22 cellular contexts compared by ENCODE assay signal in genomic region chr10:44337081-44337480, GRCh38.
"Had no signal": no experiment of that assay in that cellular context is flagged by ENCODE, and none has a peak within 500 bp of the region (broad histone marks: within the 10 kb centered on the region; RNA-seq: fewer than 3 reads in every experiment).

No MANE protein-coding gene starts in this region.

- H3K27me3 ChIP-seq: ascending aorta, breast epithelium, cardiac muscle cell, colonic mucosa, dorsolateral prefrontal cortex had no signal

- H3K36me3 ChIP-seq: ascending aorta, breast epithelium, cardiac muscle cell, colonic mucosa had no signal

- H3K4me3 ChIP-seq: ascending aorta, breast epithelium, cardiac muscle cell, colonic mucosa, dorsolateral prefrontal cortex had no signal

- DNase-seq: activated CD4-positive, alpha-beta T cell treated with anti-CD3 and anti-CD28 coated beads for 48 hours; activated CD4-positive, alpha-beta T cell treated with anti-CD3 and anti-CD28 coated beads, Interleukin-2, amount 50 U/mL, for 1 hour; activated CD4-positive, alpha-beta T cell treated with anti-CD3 and anti-CD28 coated beads, Interleukin-2, amount 50 U/mL, for 48 hours; activated CD8-positive, alpha-beta T cell treated with anti-CD3 and anti-CD28 coated beads for 36 hours; activated gamma-delta T cell; activated naive CD4-positive, alpha-beta T cell; activated naive CD4-positive, alpha-beta T cell treated with anti-CD3 and anti-CD28 coated beads, Interleukin-2, amount 10 ng/mL, durations not matched to agents 7 days and 5 days; activated naive CD8-positive, alpha-beta T cell treated with anti-CD3 and anti-CD28 coated beads, Interleukin-2, amount 10 ng/mL, durations not matched to agents 7 days and 5 days; activated T-cell treated with anti-CD3 and anti-CD28 coated beads, Interleukin-2, amount 50 U/mL, for 24 hours; activated T-cell treated with anti-CD3 and anti-CD28 coated beads, Interleukin-2, amount 50 U/mL, for 72 hours; central memory CD4-positive, alpha-beta T cell; cerebellar nuclear complex; colonic mucosa; dorsolateral prefrontal cortex; effector memory CD4-positive, alpha-beta T cell; endodermal cell; foreskin fibroblast; T-helper 2 cell had no signal

- H3K9me3 ChIP-seq: ascending aorta, breast epithelium, colonic mucosa had no signal

- H3K4me1 ChIP-seq: ascending aorta, breast epithelium, colonic mucosa had no signal

- H3K27ac ChIP-seq: ascending aorta, breast epithelium, cardiac muscle cell, colonic mucosa, dorsolateral prefrontal cortex, VCaP had no signal
